Comparison of ENCODE assay signal across 38 cellular contexts in the genomic region with DNA sequence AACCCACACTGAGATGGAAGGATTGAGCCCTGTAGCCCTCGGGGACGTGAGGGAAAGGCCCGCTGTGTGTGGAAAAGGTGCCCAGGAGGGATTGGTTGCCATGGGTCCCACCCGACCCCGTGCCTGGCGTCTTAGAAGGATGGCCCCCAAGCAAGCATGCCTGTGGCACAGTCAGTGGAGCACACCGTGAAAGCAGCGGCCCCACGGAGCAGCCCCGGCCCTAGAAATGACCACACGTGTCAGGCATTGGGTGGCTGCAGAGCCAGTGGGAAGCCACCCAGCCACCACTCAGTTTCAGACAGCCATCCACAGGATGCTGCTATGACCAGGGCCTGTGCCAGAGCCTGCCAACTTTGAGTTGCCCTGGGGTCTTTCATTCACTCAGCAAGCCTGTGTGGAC. TPM values are rescaled to one million over a fixed set of nuclear protein-coding genes. Genes with fewer than 3 reads are reported as not detected.
"Had no signal": no experiment of that assay in that cellular context is flagged by ENCODE, and none has a peak within 500 bp of the region (broad histone marks: within the 10 kb centered on the region; RNA-seq: fewer than 3 reads in every experiment).

No MANE protein-coding gene starts in this region.

- H3K27me3 ChIP-seq: adrenal gland, ascending aorta, body of pancreas had no signal

- H3K27ac ChIP-seq: adrenal gland, ascending aorta, body of pancreas, brain microvascular endothelial cell, breast epithelium, cardiac muscle cell had no signal

- H3K9me3 ChIP-seq: adrenal gland, ascending aorta, body of pancreas, breast epithelium had no signal

- H3K36me3 ChIP-seq: adrenal gland, ascending aorta, brain microvascular endothelial cell, breast epithelium, cardiac muscle cell had no signal

- H3K4me3 ChIP-seq: adrenal gland, ascending aorta, body of pancreas, breast epithelium, cardiac muscle cell had no signal

- H3K4me1 ChIP-seq: ascending aorta, breast epithelium had no signal

- ATAC-seq: activated naive CD4-positive, alpha-beta T cell treated with anti-CD3 and anti-CD28 coated beads, Interleukin-2, amount 50 U/mL, for 72 hours; activated naive CD8-positive, alpha-beta T cell treated with anti-CD3 and anti-CD28 coated beads, Interleukin-2, amount 50 U/mL, for 24 hours; activated T-cell treated with anti-CD3 and anti-CD28 coated beads, Interleukin-2, amount 50 U/mL, for 4 hours; activated T-cell treated with anti-CD3 and anti-CD28 coated beads, Interleukin-2, amount 50 U/mL, for 72 hours; activated T-helper 17 cell treated with anti-CD3 and anti-CD28 coated beads, Interleukin-2, amount 50 U/mL, for 72 hours; body of pancreas had no signal

- FAIRE-seq: astrocyte, bronchial epithelial cell had no signal

- DNase-seq: activated effector memory CD4-positive, alpha-beta T cell treated with anti-CD3 and anti-CD28 coated beads, Interleukin-2, amount 50 U/mL, for 16 hours; activated effector memory CD4-positive, alpha-beta T cell treated with Interleukin-2 at 50 U/mL for 16 hours; activated gamma-delta T cell; activated gamma-delta T cell treated with Interleukin-2 at 50 U/mL for 16 hours; activated naive CD4-positive, alpha-beta T cell; activated naive CD4-positive, alpha-beta T cell treated with anti-CD3 and anti-CD28 coated beads for 36 hours; activated naive CD4-positive, alpha-beta T cell treated with anti-CD3 and anti-CD28 coated beads, Interleukin-2, amount 10 ng/mL, durations not matched to agents 7 days and 5 days; activated naive CD4-positive, alpha-beta T cell treated with anti-CD3 and anti-CD28 coated beads, Interleukin-2, amount 50 U/mL, for 16 hours; activated naive CD4-positive, alpha-beta T cell treated with Interleukin-2 at 50 U/mL for 16 hours; activated naive CD8-positive, alpha-beta T cell treated with anti-CD3 and anti-CD28 coated beads for 36 hours; activated naive CD8-positive, alpha-beta T cell treated with anti-CD3 and anti-CD28 coated beads, Interleukin-2, amount 10 ng/mL, durations not matched to agents 7 days and 5 days; activated naive CD8-positive, alpha-beta T cell treated with anti-CD3 and anti-CD28 coated beads, Interleukin-2, amount 50 U/mL, for 24 hours; activated T-cell treated with anti-CD3 and anti-CD28 coated beads for 4 hours; activated T-cell treated with anti-CD3 and anti-CD28 coated beads, Interleukin-2, amount 50 U/mL, for 1 hour; activated T-cell treated with anti-CD3 and anti-CD28 coated beads, Interleukin-2, amount 50 U/mL, for 24 hours; activated T-cell treated with anti-CD3 and anti-CD28 coated beads, Interleukin-2, amount 50 U/mL, for 4 hours; activated T-cell treated with anti-CD3 and anti-CD28 coated beads, Interleukin-2, amount 50 U/mL, for 48 hours; activated T-cell treated with anti-CD3 and anti-CD28 coated beads, Interleukin-2, amount 50 U/mL, for 72 hours; adrenal gland; amniotic stem cell; amygdala; anterior cingulate cortex; body of pancreas; brain microvascular endothelial cell; caudate nucleus; central memory CD4-positive, alpha-beta T cell; cerebellar nuclear complex had no signal

RNA-seq across cellular contexts. Expression of gene EPHA8, which starts 13.3 kb away (rescaled TPM):
- total RNA-seq: activated naive CD4-positive, alpha-beta T cell treated with anti-CD3 and anti-CD28 coated beads for 36 hours; activated naive CD4-positive, alpha-beta T cell treated with anti-CD3 and anti-CD28 coated beads, Interleukin-2, amount 50 U/mL, for 72 hours; activated naive CD8-positive, alpha-beta T cell treated with anti-CD3 and anti-CD28 coated beads for 36 hours; activated naive CD8-positive, alpha-beta T cell treated with anti-CD3 and anti-CD28 coated beads, Interleukin-2, amount 10 ng/mL, durations not matched to agents 7 days and 5 days; activated T-cell treated with anti-CD3 and anti-CD28 coated beads, Interleukin-2, amount 50 U/mL, for 4 hours; activated T-cell treated with anti-CD3 and anti-CD28 coated beads, Interleukin-2, amount 50 U/mL, for 72 hours; activated T-helper 1 cell treated with anti-CD3 and anti-CD28 coated beads, Interleukin-12 subunit alpha, Interleukin-12 subunit beta, Interleukin-2, Interleukin-4 antibody, amounts not matched to agents 30 ng/mL and 10 ng/mL and 1 ng/mL, durations not matched to agents 14 hours and 24 hours and 36 hours; activated T-helper 17 cell treated with anti-CD3 and anti-CD28 coated beads, Interleukin-2, amount 50 U/mL, for 72 hours; activated T-helper 2 cell treated with anti-CD3 and anti-CD28 coated beads, Interferon-gamma antibody, Interleukin-2, Interleukin-4, amounts not matched to agents 10 μg/mL and 5 μg/mL and 100 μg/mL, durations not matched to agents 14 hours and 24 hours and 36 hours; ascending aorta; breast epithelium; bronchial epithelial cell; cardiac septum; chondrocyte had no signal
